In the genomic region with DNA sequence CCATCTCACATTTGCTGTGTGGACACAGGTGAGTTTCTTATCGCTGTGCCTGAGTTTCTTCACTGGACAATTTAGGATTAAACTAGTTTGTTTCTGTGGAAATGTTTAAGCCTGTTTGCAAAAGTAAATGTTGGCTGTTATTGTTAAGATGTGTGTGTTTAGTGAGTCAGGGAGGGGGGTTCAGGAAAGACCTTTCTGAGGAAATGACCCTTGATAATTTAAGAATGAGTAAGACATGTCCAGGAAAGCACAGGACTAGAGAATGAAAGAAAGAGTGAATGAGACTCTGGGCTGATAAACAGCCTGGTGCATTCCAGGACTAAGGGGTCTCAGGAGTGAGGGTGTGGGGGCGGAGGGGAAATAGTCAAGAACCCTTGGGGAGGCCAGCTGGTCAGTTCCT, we compare ENCODE assay signal across 25 cellular contexts.
"Had no signal": no experiment of that assay in that cellular context is flagged by ENCODE, and none has a peak within 500 bp of the region (broad histone marks: within the 10 kb centered on the region; RNA-seq: fewer than 3 reads in every experiment).

No MANE protein-coding gene starts in this region.

- H3K27ac ChIP-seq: esophagus squamous epithelium, neutrophil, ovary, prostate gland, right atrium auricular region, stomach, tibial nerve had no signal

- H3K4me1 ChIP-seq: prostate gland, right atrium auricular region, stomach, tibial nerve had no signal

- H3K36me3 ChIP-seq: esophagus squamous epithelium, neutrophil, ovary, prostate gland, right atrium auricular region, stomach, tibial nerve had no signal

- H3K9me3 ChIP-seq: esophagus squamous epithelium, neutrophil, ovary, prostate gland, right atrium auricular region, stomach had no signal

- DNase-seq: activated CD4-positive, alpha-beta T cell treated with anti-CD3 and anti-CD28 coated beads, Interleukin-2, amount 50 U/mL, for 1 hour; activated CD8-positive, alpha-beta memory T cell treated with anti-CD3 and anti-CD28 coated beads, Interleukin-2, amount 10 ng/mL, durations not matched to agents 7 days and 5 days; activated CD8-positive, alpha-beta T cell treated with anti-CD3 and anti-CD28 coated beads, Interleukin-2, amount 10 ng/mL, durations not matched to agents 7 days and 5 days; activated naive CD8-positive, alpha-beta T cell treated with anti-CD3 and anti-CD28 coated beads, Interleukin-2, amount 50 U/mL, for 24 hours; activated T-cell treated with anti-CD3 and anti-CD28 coated beads, Interleukin-2, amount 50 U/mL, for 48 hours; amygdala; cortex of kidney; effector memory CD8-positive, alpha-beta T cell; esophagus squamous epithelium; islet precursor cell; left cardiac atrium; mammary epithelial cell; ovary; stimulated activated CD4-positive, alpha-beta T cell treated with anti-CD3 and anti-CD28 coated beads, Interleukin-1b, Interleukin-23, amount 100 ng/mL, for 48 hours; stimulated activated CD4-positive, alpha-beta T cell treated with anti-CD3 and anti-CD28 coated beads, Interleukin-4, amount 100 ng/mL, for 4 hours; stimulated activated CD8-positive, alpha-beta memory T cell treated with anti-CD3 and anti-CD28 coated beads, Interleukin-4, amount 100 ng/mL, for 48 hours; stimulated activated naive B cell treated with anti-CD40 and anti-IgM and Interleukin-4, amounts not matched to agents 10 μg/mL and 1 μg/mL and 100 μg/mL, for 72 hours; stomach; T-helper 17 cell; T1000 had no signal

- H3K27me3 ChIP-seq: esophagus squamous epithelium, neutrophil, ovary, right atrium auricular region, stomach, tibial nerve had no signal

- H3K4me3 ChIP-seq: esophagus squamous epithelium, ovary, prostate gland, right atrium auricular region, smooth muscle cell, stomach, tibial nerve had no signal

- ATAC-seq: activated CD8-positive, alpha-beta memory T cell treated with anti-CD3 and anti-CD28 coated beads, Interleukin-2, amount 10 ng/mL, durations not matched to agents 7 days and 5 days; activated CD8-positive, alpha-beta T cell treated with anti-CD3 and anti-CD28 coated beads, Interleukin-2, amount 10 ng/mL, durations not matched to agents 7 days and 5 days; activated naive CD8-positive, alpha-beta T cell treated with anti-CD3 and anti-CD28 coated beads, Interleukin-2, amount 50 U/mL, for 24 hours; effector memory CD8-positive, alpha-beta T cell; left cardiac atrium; stimulated activated naive B cell treated with anti-CD40 and anti-IgM and Interleukin-4, amounts not matched to agents 10 μg/mL and 1 μg/mL and 100 μg/mL, for 72 hours; T-helper 17 cell had no signal
